Comparison of ENCODE assay signal across 9 cellular contexts in the genomic region with DNA sequence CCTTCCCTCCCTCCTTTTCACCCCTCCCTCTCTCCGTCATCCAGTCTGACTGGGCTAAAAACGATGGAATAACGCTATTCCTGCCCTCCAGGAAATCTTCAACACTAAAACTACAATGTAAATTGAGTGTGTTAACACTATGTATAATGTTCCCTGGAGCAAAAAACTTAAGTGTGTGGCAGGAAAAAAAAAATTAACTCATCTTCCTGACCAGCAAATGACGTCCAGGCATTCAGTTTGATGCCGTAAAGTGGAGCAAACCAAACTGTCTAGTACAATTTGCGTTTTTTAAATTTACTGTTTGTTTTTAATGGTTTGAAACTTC. TPM values are rescaled to one million over a fixed set of nuclear protein-coding genes. Genes with fewer than 3 reads are reported as not detected.
DNase-seq lines count a peak whose midpoint lies in the region; ATAC-seq, FAIRE-seq and TF ChIP-seq lines count a peak whose summit lies in the region.
"Had no signal": no experiment of that assay in that cellular context is flagged by ENCODE, and none has a peak within 500 bp of the region (broad histone marks: within the 10 kb centered on the region; RNA-seq: fewer than 3 reads in every experiment).

No MANE protein-coding gene starts in this region.

- H3K4me1 ChIP-seq in HUES6 (ENCODE audit: control insufficient read depth, insufficient read depth, low read length) (peaks cover 9% of the 10 kb centered on the region; the same call in 1 of the 2 replicates), mucosa of descending colon (ENCODE audit: low read depth) (peaks cover 11% of the 10 kb centered on the region)

- TF ChIP-seq CTCF in 22Rv1 (IDR thresholded peaks at IDR 0.05) (no peak), bronchial epithelial cell (IDR thresholded peaks at IDR 0.05; ENCODE audit: insufficient read depth, low read length, severe bottlenecking) (no peak), mucosa of descending colon (IDR thresholded peaks at IDR 0.05) (no peak)

- ATAC-seq in mucosa of descending colon (peak; percentile 11), HG03135 (IDR thresholded peaks at IDR 0.05; ENCODE audit: unreplicated experiment) (no peak)

- H3K27me3 ChIP-seq in HUES6 (ENCODE audit: control insufficient read depth, insufficient read depth, low read length) (no peaks in the 10 kb centered on the region), bronchial epithelial cell (ENCODE audit: control insufficient read depth, insufficient read depth, low read length) (no peaks in the 10 kb centered on the region)

- intact Hi-C loops in mucosa of descending colon (cut with DNase I, micrococcal nuclease), result no loop called here

- no peak overlapping the region for H3K9ac ChIP-seq in HUES6 (ENCODE audit: low read length)

- H3K36me3 ChIP-seq in HUES6 (ENCODE audit: control insufficient read depth, insufficient read depth, low read length) (0 out of 2 replicates have a peak, but pooled peaks cover 4% of the 10 kb centered on the region), bronchial epithelial cell (ENCODE audit: control insufficient read depth, insufficient read depth, low read length) (peaks cover 2% of the 10 kb centered on the region), mucosa of descending colon (ENCODE audit: low read depth) (no peaks in the 10 kb centered on the region)

- H3K9me3 ChIP-seq in HUES6 (ENCODE audit: control insufficient read depth, insufficient read depth, low read depth, low read length) (no peaks in the 10 kb centered on the region), mucosa of descending colon (no peaks in the 10 kb centered on the region)

- DNase-seq in bronchial epithelial cell (ENCODE audit: low read depth), result no peak
- DNase-seq in mucosa of descending colon, result no peak
- DNase-seq in activated CD4-positive, CD25-positive, alpha-beta regulatory T cell (lab: John Stamatoyannopoulos, UW), result no peak
- DNase-seq in activated effector memory CD4-positive, alpha-beta T cell treated with anti-CD3 and anti-CD28 coated beads, Interleukin-2, amount 50 U/mL, for 16 hours, result no peak
- DNase-seq in COR-L47 (lab: John Stamatoyannopoulos, UW), result no peak

- peak overlapping the region; percentile 97 for H3K4me3 ChIP-seq in HUES6 (ENCODE audit: low read depth, low read length)
- H3K4me3 ChIP-seq in bronchial epithelial cell (ENCODE audit: low read depth, low read length), result peak overlapping the region; percentile 95
- peak overlapping the region; percentile 90 for H3K4me3 ChIP-seq in mucosa of descending colon

- H3K27ac ChIP-seq in 22Rv1 (peak overlapping the region; percentile 71), HUES6 (ENCODE audit: low read depth, low read length) (no peak overlapping the region)

- FAIRE-seq in bronchial epithelial cell (lab: Jason Lieb, UNC), result no peak
- FAIRE-seq: frontal cortex had no signal

RNA-seq across cellular contexts. Expression of a gene that starts 0.5 kb away (rescaled TPM):
- total RNA-seq in bronchial epithelial cell (90.6 and 118 TPM in 2 replicates), mucosa of descending colon (10 to 100 TPM; 93.1 to 97.9 (median 97.0) TPM)
